Comparison of ENCODE assay signal across 1 cellular context in genomic region chr1:6581561-6582305, GRCh38.
TF ChIP-seq lines count a peak whose summit lies in the region.

No MANE protein-coding gene starts in this region.

TF ChIP-seq in HEK293, 187 proteins besides CTCF, POLR2A, EP300 and RAD21 (continued from another document):
- TF ChIP-seq, protein P1, sequence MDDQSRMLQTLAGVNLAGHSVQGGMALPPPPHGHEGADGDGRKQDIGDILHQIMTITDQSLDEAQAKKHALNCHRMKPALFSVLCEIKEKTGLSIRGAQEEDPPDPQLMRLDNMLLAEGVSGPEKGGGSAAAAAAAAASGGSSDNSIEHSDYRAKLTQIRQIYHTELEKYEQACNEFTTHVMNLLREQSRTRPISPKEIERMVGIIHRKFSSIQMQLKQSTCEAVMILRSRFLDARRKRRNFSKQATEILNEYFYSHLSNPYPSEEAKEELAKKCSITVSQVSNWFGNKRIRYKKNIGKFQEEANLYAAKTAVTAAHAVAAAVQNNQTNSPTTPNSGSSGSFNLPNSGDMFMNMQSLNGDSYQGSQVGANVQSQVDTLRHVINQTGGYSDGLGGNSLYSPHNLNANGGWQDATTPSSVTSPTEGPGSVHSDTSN (CRISPR knock-in tag; IDR thresholded peaks at IDR 0.05): no peak
- TF ChIP-seq FEZF1 (tag by site-specific recombination; IDR thresholded peaks at IDR 0.05): no peak
- no peak for TF ChIP-seq ZNF48 (tag by site-specific recombination; IDR thresholded peaks at IDR 0.05)
- no peak for TF ChIP-seq ZNF791 (tag by site-specific recombination; IDR thresholded peaks at IDR 0.05)
- no peak for TF ChIP-seq BCL11B (tag by site-specific recombination; IDR thresholded peaks at IDR 0.05; ENCODE audit: low read depth)
- TF ChIP-seq REST (tag by site-specific recombination; IDR thresholded peaks at IDR 0.05): no peak
- TF ChIP-seq ZNF449 (tag by site-specific recombination; IDR thresholded peaks at IDR 0.05): no peak
- peak; percentile 65 for TF ChIP-seq ZNF629 (tag by site-specific recombination; IDR thresholded peaks at IDR 0.05)
- no peak for TF ChIP-seq TRIM28 (IDR thresholded peaks at IDR 0.05; ENCODE audit: borderline replicate concordance, low read length)
- no peak for TF ChIP-seq ZNF169 (tag by site-specific recombination; IDR thresholded peaks at IDR 0.05)
- no peak for TF ChIP-seq ZNF544 (tag by site-specific recombination; IDR thresholded peaks at IDR 0.05)
- no peak for TF ChIP-seq ZNF561 (tag by site-specific recombination; IDR thresholded peaks at IDR 0.05; ENCODE audit: borderline replicate concordance)
- TF ChIP-seq ZSCAN16 (tag by site-specific recombination; IDR thresholded peaks at IDR 0.05): no peak
- TF ChIP-seq ZNF292 (tag by site-specific recombination; IDR thresholded peaks at IDR 0.05; ENCODE audit: borderline replicate concordance, low read depth): no peak
- no peak for TF ChIP-seq ZNF18 (tag by site-specific recombination; IDR thresholded peaks at IDR 0.05)
- no peak for TF ChIP-seq ZBTB1 (tag by site-specific recombination; IDR thresholded peaks at IDR 0.05)
- no peak for TF ChIP-seq KLF7 (tag by site-specific recombination; IDR thresholded peaks at IDR 0.05; ENCODE audit: borderline replicate concordance)
- TF ChIP-seq, protein P2, sequence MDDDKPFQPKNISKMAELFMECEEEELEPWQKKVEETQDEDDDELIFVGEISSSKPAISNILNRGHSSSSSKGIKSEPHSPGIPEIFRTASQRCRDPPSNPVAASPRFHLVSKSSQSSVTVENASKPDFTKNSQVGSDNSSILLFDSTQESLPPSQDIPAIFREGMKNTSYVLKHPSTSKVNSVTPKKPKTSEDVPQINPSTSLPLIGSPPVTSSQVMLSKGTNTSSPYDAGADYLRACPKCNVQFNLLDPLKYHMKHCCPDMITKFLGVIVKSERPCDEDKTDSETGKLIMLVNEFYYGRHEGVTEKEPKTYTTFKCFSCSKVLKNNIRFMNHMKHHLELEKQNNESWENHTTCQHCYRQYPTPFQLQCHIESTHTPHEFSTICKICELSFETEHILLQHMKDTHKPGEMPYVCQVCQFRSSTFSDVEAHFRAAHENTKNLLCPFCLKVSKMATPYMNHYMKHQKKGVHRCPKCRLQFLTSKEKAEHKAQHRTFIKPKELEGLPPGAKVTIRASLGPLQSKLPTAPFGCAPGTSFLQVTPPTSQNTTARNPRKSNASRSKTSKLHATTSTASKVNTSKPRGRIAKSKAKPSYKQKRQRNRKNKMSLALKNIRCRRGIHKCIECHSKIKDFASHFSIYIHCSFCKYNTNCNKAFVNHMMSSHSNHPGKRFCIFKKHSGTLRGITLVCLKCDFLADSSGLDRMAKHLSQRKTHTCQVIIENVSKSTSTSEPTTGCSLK (tag by site-specific recombination; IDR thresholded peaks at IDR 0.05): no peak
- TF ChIP-seq ZNF670 (tag by site-specific recombination; IDR thresholded peaks at IDR 0.05; ENCODE audit: low read depth): no peak
- TF ChIP-seq, protein P3, sequence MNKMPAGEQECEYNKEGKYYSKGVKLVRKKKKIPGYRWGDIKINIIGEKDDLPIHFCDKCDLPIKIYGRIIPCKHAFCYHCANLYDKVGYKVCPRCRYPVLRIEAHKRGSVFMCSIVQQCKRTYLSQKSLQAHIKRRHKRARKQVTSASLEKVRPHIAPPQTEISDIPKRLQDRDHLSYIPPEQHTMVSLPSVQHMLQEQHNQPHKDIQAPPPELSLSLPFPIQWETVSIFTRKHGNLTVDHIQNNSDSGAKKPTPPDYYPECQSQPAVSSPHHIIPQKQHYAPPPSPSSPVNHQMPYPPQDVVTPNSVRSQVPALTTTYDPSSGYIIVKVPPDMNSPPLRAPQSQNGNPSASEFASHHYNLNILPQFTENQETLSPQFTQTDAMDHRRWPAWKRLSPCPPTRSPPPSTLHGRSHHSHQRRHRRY (tag by site-specific recombination; IDR thresholded peaks at IDR 0.05): no peak
- no peak for TF ChIP-seq ZNF677 (tag by site-specific recombination; IDR thresholded peaks at IDR 0.05)
- TF ChIP-seq ZNF2 (tag by site-specific recombination; IDR thresholded peaks at IDR 0.05): no peak
- no peak for TF ChIP-seq KLF1 (tag by site-specific recombination; IDR thresholded peaks at IDR 0.05)
- 0 out of 2 replicates have a peak, but pooled peaks have one; percentile 17 for TF ChIP-seq ZFP69B (tag by site-specific recombination; IDR thresholded peaks at IDR 0.05)
- TF ChIP-seq, protein P4, sequence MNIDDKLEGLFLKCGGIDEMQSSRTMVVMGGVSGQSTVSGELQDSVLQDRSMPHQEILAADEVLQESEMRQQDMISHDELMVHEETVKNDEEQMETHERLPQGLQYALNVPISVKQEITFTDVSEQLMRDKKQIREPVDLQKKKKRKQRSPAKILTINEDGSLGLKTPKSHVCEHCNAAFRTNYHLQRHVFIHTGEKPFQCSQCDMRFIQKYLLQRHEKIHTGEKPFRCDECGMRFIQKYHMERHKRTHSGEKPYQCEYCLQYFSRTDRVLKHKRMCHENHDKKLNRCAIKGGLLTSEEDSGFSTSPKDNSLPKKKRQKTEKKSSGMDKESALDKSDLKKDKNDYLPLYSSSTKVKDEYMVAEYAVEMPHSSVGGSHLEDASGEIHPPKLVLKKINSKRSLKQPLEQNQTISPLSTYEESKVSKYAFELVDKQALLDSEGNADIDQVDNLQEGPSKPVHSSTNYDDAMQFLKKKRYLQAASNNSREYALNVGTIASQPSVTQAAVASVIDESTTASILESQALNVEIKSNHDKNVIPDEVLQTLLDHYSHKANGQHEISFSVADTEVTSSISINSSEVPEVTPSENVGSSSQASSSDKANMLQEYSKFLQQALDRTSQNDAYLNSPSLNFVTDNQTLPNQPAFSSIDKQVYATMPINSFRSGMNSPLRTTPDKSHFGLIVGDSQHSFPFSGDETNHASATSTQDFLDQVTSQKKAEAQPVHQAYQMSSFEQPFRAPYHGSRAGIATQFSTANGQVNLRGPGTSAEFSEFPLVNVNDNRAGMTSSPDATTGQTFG (tag by site-specific recombination; IDR thresholded peaks at IDR 0.05; ENCODE audit: borderline replicate concordance): no peak
- TF ChIP-seq ZNF571 (tag by site-specific recombination; IDR thresholded peaks at IDR 0.05): no peak
- TF ChIP-seq ZFP3 (tag by site-specific recombination; IDR thresholded peaks at IDR 0.05; ENCODE audit: low read depth): no peak
- TF ChIP-seq ZNF366 (tag by site-specific recombination; conservative IDR thresholded peaks at IDR 0.05): no peak
- no peak for TF ChIP-seq ZFHX2 (tag by site-specific recombination; conservative IDR thresholded peaks at IDR 0.05)
- no peak for TF ChIP-seq ZNF488 (tag by site-specific recombination; IDR thresholded peaks at IDR 0.05)
- no peak for TF ChIP-seq ZNF202 (tag by site-specific recombination; IDR thresholded peaks at IDR 0.05; ENCODE audit: borderline replicate concordance)
- TF ChIP-seq, protein P5, sequence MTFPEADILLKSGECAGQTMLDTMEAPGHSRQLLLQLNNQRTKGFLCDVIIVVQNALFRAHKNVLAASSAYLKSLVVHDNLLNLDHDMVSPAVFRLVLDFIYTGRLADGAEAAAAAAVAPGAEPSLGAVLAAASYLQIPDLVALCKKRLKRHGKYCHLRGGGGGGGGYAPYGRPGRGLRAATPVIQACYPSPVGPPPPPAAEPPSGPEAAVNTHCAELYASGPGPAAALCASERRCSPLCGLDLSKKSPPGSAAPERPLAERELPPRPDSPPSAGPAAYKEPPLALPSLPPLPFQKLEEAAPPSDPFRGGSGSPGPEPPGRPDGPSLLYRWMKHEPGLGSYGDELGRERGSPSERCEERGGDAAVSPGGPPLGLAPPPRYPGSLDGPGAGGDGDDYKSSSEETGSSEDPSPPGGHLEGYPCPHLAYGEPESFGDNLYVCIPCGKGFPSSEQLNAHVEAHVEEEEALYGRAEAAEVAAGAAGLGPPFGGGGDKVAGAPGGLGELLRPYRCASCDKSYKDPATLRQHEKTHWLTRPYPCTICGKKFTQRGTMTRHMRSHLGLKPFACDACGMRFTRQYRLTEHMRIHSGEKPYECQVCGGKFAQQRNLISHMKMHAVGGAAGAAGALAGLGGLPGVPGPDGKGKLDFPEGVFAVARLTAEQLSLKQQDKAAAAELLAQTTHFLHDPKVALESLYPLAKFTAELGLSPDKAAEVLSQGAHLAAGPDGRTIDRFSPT (tag by site-specific recombination; IDR thresholded peaks at IDR 0.05): peak; percentile 44; the same call in 1 of the 2 replicates
- no peak for TF ChIP-seq ZNF473 (tag by site-specific recombination; IDR thresholded peaks at IDR 0.05)
- TF ChIP-seq ZNF10 (tag by site-specific recombination; IDR thresholded peaks at IDR 0.05): no peak
- no peak for TF ChIP-seq ZNF426 (tag by site-specific recombination; IDR thresholded peaks at IDR 0.05)
- TF ChIP-seq ZNF830 (tag by site-specific recombination; IDR thresholded peaks at IDR 0.05; ENCODE audit: low read depth): no peak
- no peak for TF ChIP-seq ZNF580 (tag by site-specific recombination; IDR thresholded peaks at IDR 0.05)
- no peak for TF ChIP-seq HOXC10 (CRISPR knock-in tag; IDR thresholded peaks at IDR 0.05)
- TF ChIP-seq ZNF558 (tag by site-specific recombination; IDR thresholded peaks at IDR 0.05): no peak
- no peak for TF ChIP-seq ZNF362 (tag by site-specific recombination; IDR thresholded peaks at IDR 0.05)
- no peak for TF ChIP-seq ZNF37A (tag by site-specific recombination; IDR thresholded peaks at IDR 0.05)
TF ChIP-seq in HEK293: peak in this region for 12.
